In genomic region chr15:58987501-58988010, GRCh38 we compare ENCODE assay signal across 8 cellular contexts.
DNase-seq lines count a peak whose midpoint lies in the region; ATAC-seq, FAIRE-seq and TF ChIP-seq lines count a peak whose summit lies in the region.

Gene RNF111 (plus strand): TSS chr15:58987663. CDS start chr15:59030823, 43,160 bp downstream.

- H3K9me3 Mint-ChIP-seq in central memory CD8-positive, alpha-beta T cell, result no peaks in the 10 kb centered on the region

- peak within 1 kb of the TSS; percentile 92 for H3K4me3 Mint-ChIP-seq in central memory CD8-positive, alpha-beta T cell

- DNase-seq in AG08395 (ENCODE audit: low spot score) (peak; percentile 95), NCI-H446 (lab: John Stamatoyannopoulos, UW) (peak; percentile 77 to 93)
- peak; percentile 85 for DNase-seq in activated CD4-positive, CD25-positive, alpha-beta regulatory T cell treated with anti-CD3 and anti-CD28 coated beads, Interleukin-2, amount 50 U/mL, for 16 hours (ENCODE audit: low read depth, low spot score)
- peak; percentile 70 to 86 for DNase-seq in central memory CD8-positive, alpha-beta T cell (ENCODE audit: low spot score in 2 of 2)
- peak; percentile 81 for DNase-seq in stimulated activated CD4-positive, alpha-beta T cell treated with anti-CD3 and anti-CD28 coated beads, Interleukin-12 subunit alpha, Interleukin-12 subunit beta, amount 100 ng/mL, for 4 hours

- no peaks in the 10 kb centered on the region for H3K27me3 Mint-ChIP-seq in central memory CD8-positive, alpha-beta T cell

- in situ Hi-C loops in GM18951 (cut with MboI; ENCODE audit: low sequenced_read_pairs, unreplicated experiment), result loop anchor here (10.0 kb wide), 1 partner anchor 507 kb away; no protein-coding TSS in a partner anchor

- FAIRE-seq in islet of Langerhans (lab: Jason Lieb, UNC), result peak; percentile 90

- peak within 1 kb of the TSS; percentile 96 for H3K27ac Mint-ChIP-seq in central memory CD8-positive, alpha-beta T cell (ENCODE audit: low read depth)

- H3K36me3 Mint-ChIP-seq in central memory CD8-positive, alpha-beta T cell (ENCODE audit: insufficient read depth), result peaks cover 14% of the 10 kb centered on the region

- H3K4me1 Mint-ChIP-seq in central memory CD8-positive, alpha-beta T cell, result peaks cover 46% of the 10 kb centered on the region

- peak; percentile 82 for TF ChIP-seq POLR2A in GM18951 (IDR thresholded peaks at IDR 0.05; ENCODE audit: extremely low read depth, insufficient read depth, insufficient read length)

- ATAC-seq in HG03196 (IDR thresholded peaks at IDR 0.05; ENCODE audit: unreplicated experiment), result peak; percentile 71
- peak; percentile 82 for ATAC-seq in central memory CD8-positive, alpha-beta T cell (replicated peaks; ENCODE audit: extremely low read depth, poor library complexity, severe bottlenecking)

Comparison
In these comparisons a context has a peak if more than half of its experiments do, and no peak if none do; other contexts are left out.
1. Peak in every context shown above with its lines: DNase-seq and ATAC-seq.